8 cellular contexts compared by ENCODE assay signal in the genomic region with DNA sequence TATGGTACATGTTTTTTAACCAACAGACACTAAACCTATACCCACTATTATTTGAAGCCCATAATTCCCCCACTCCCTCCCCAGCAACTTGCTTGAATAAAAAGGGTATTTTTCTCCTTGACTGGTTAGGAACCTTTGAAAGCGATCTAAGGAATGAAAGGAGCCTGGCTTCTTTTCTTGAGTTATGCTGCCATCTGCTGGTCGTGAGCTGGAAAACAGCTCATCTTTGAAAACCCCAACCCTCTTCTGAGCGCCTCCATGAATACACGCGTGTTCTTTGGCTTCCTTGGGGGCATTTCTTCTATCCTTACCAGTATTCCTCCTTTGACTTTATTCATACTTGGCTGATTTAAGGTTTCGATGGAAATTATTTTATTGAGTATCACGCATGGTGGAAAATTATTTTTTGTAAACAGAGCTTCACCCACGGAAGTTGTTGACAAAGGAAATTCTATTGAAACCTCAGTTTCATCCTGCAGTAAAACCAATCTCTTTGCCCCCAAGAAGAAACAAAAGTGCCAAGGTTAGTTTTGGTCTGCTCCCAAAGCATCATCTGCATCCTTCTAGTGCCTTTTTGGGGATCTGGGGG.
DNase-seq lines count a peak whose midpoint lies in the region; ATAC-seq and TF ChIP-seq lines count a peak whose summit lies in the region.

No MANE protein-coding gene starts in this region.

- intact Hi-C loops in ascending aorta (cut with DNase I) = loop anchor here (1.0 to 5.0 kb wide), 2 partner anchors 215 to 314 kb away; no protein-coding TSS in a partner anchor

- H3K79me2 ChIP-seq in hepatocyte (no peaks in the 10 kb centered on the region), smooth muscle cell (ENCODE audit: low read depth) (no peaks in the 10 kb centered on the region)

- no peaks in the 10 kb centered on the region for H3K9me2 ChIP-seq in hepatocyte (replicated peaks; ENCODE audit: insufficient read depth)

- no peak overlapping the region for H2AFZ ChIP-seq in hepatocyte
- peak overlapping the region; percentile 64 for H2AFZ ChIP-seq in smooth muscle cell (ENCODE audit: low read depth)

- H3K36me3 ChIP-seq in BE2C (no peaks in the 10 kb centered on the region), ascending aorta (no peaks in the 10 kb centered on the region), hepatocyte (replicated peaks; ENCODE audit: insufficient read depth, low read depth) (no peaks in the 10 kb centered on the region), smooth muscle cell (ENCODE audit: low read depth) (no peaks in the 10 kb centered on the region)

- H3K4me1 ChIP-seq in BE2C (no peaks in the 10 kb centered on the region), ascending aorta (no peaks in the 10 kb centered on the region), hepatocyte (ENCODE audit: insufficient read depth) (no peaks in the 10 kb centered on the region), smooth muscle cell (ENCODE audit: low read depth) (no peaks in the 10 kb centered on the region)

- H3K4me3 ChIP-seq in BE2C (ENCODE audit: low read depth, low read length) (no peak overlapping the region), ascending aorta (no peak overlapping the region), hepatocyte (no peak overlapping the region), smooth muscle cell (no peak overlapping the region)

- H3K27me3 ChIP-seq in BE2C = peaks cover 9% of the 10 kb centered on the region; the same call in 1 of the 2 replicates
- no peaks in the 10 kb centered on the region for H3K27me3 ChIP-seq in ascending aorta
- H3K27me3 ChIP-seq in hepatocyte = peaks cover 25% of the 10 kb centered on the region
- peaks cover 53% of the 10 kb centered on the region for H3K27me3 ChIP-seq in smooth muscle cell (ENCODE audit: low read depth)

- no peaks in the 10 kb centered on the region for H3F3A ChIP-seq in smooth muscle cell (ENCODE audit: low read depth)

- peak; percentile 87 for TF ChIP-seq CTCF in BE2C (IDR thresholded peaks at IDR 0.05; ENCODE audit: low read depth, low read length)
- peak; percentile 68 to 82 (median 71) for TF ChIP-seq CTCF in ascending aorta (IDR thresholded peaks at IDR 0.05)
- peak; percentile 95 for TF ChIP-seq CTCF in hepatocyte (IDR thresholded peaks at IDR 0.05; ENCODE audit: poor library complexity)
- peak; percentile 88 for TF ChIP-seq CTCF in smooth muscle cell (IDR thresholded peaks at IDR 0.05; ENCODE audit: borderline replicate concordance, insufficient read depth, poor library complexity, severe bottlenecking)

- no peaks in the 10 kb centered on the region for H3K9me3 ChIP-seq in BE2C
- peaks cover 0 to 8% of the 10 kb centered on the region in 2 donors for H3K9me3 ChIP-seq in ascending aorta
- no peaks in the 10 kb centered on the region for H3K9me3 ChIP-seq in hepatocyte (ENCODE audit: low read depth)
- H3K9me3 ChIP-seq in smooth muscle cell (replicated peaks; ENCODE audit: low read depth) = no peaks in the 10 kb centered on the region

- H3K4me2 ChIP-seq in hepatocyte = no peak overlapping the region
- H3K4me2 ChIP-seq in smooth muscle cell = no peak overlapping the region

- DNase-seq in BE2C (peak; percentile 45), NCI-H1417 (lab: John Stamatoyannopoulos, UW) (peak; percentile 69 to 94 (median 74)), T-helper 2 cell (peak in 4 of 5 experiments; percentile 24 to 54 (median 37)), ascending aorta (ENCODE audit: low spot score in 2 of 2) (peak in 1 of 2 donors; percentile 76), hepatocyte (ENCODE audit: low spot score) (peak; percentile 81), smooth muscle cell (lab: John Stamatoyannopoulos, UW; ENCODE audit: unreplicated experiment) (no peak)

- 11% methylated on average over 8 of the region's 8 CpGs for whole genome bisulfite sequencing in hepatocyte (ENCODE audit: low lambda C conversion rate, missing lambda C conversion rate)
- 13% methylated on average over 8 of the region's 8 CpGs for WGBS in smooth muscle cell (ENCODE audit: low lambda C conversion rate)

- ATAC-seq in GM19463 (IDR thresholded peaks at IDR 0.05; ENCODE audit: unreplicated experiment) = peak; percentile 54
- no peak for ATAC-seq in HG02852 (IDR thresholded peaks at IDR 0.05; ENCODE audit: unreplicated experiment)

- no peaks in the 10 kb centered on the region for H4K20me1 ChIP-seq in hepatocyte (ENCODE audit: insufficient read depth, poor library complexity, severe bottlenecking)
- H4K20me1 ChIP-seq in smooth muscle cell (ENCODE audit: low read depth) = no peaks in the 10 kb centered on the region

- H3K27ac ChIP-seq in ascending aorta = no peak overlapping the region
- no peak overlapping the region for H3K27ac ChIP-seq in hepatocyte
- H3K27ac ChIP-seq in smooth muscle cell (ENCODE audit: low read depth) = no peak overlapping the region

- H3K9ac ChIP-seq in smooth muscle cell (ENCODE audit: low read depth) = no peak overlapping the region
